In genomic region chr6:36290668-36291620, GRCh38 we compare ENCODE assay signal across 13 cellular contexts. TPM values are rescaled to one million over a fixed set of nuclear protein-coding genes. Genes with fewer than 3 reads are reported as not detected.
A peak's percentile ranks its signal among the peaks of the same experiment; 100 is the strongest.
DNase-seq lines count a peak whose midpoint lies in the region; ATAC-seq, FAIRE-seq and TF ChIP-seq lines count a peak whose summit lies in the region.
"Had no signal": no experiment of that assay in that cellular context is flagged by ENCODE, and none has a peak within 500 bp of the region (broad histone marks: within the 10 kb centered on the region; RNA-seq: fewer than 3 reads in every experiment).

No MANE protein-coding gene starts in this region.

- H3K4me1 Mint-ChIP-seq in activated CD8-positive, alpha-beta T cell treated with anti-CD3 and anti-CD28 coated beads for 36 hours (ENCODE audit: low read depth) = peaks cover 7% of the 10 kb centered on the region
- peaks cover 14% of the 10 kb centered on the region for H3K4me1 Mint-ChIP-seq in activated CD8-positive, alpha-beta T cell treated with anti-CD3 and anti-CD28 coated beads, Interleukin-2, amount 10 ng/mL, durations not matched to agents 7 days and 5 days (ENCODE audit: low read depth)

- ATAC-seq in activated CD8-positive, alpha-beta T cell treated with anti-CD3 and anti-CD28 coated beads for 36 hours = no peak
- ATAC-seq in activated CD8-positive, alpha-beta T cell treated with anti-CD3 and anti-CD28 coated beads, Interleukin-2, amount 10 ng/mL, durations not matched to agents 7 days and 5 days = no peak
- ATAC-seq in GM21723 (IDR thresholded peaks at IDR 0.05; ENCODE audit: unreplicated experiment) = no peak

- CTCF ChIA-PET in activated CD8-positive, alpha-beta T cell treated with anti-CD3 and anti-CD28 coated beads for 36 hours (lab: Charles Lee) = interaction anchor here (1.0 to 5.0 kb wide), 2 partner anchors 10 to 11 kb away, joined by 3 to 25 read pairs; no protein-coding TSS in a partner anchor
- CTCF ChIA-PET in activated CD8-positive, alpha-beta T cell treated with anti-CD3 and anti-CD28 coated beads, Interleukin-2, amount 10 ng/mL, durations not matched to agents 7 days and 5 days (lab: Charles Lee) = interaction anchor here (1.1 to 5.5 kb wide), 3 partner anchors 8 to 50 kb away, joined by 3 to 38 read pairs (median 3); no protein-coding TSS in a partner anchor

- H3K27me3 Mint-ChIP-seq in activated CD8-positive, alpha-beta T cell treated with anti-CD3 and anti-CD28 coated beads for 36 hours = peaks cover 4% of the 10 kb centered on the region
- H3K27me3 Mint-ChIP-seq in activated CD8-positive, alpha-beta T cell treated with anti-CD3 and anti-CD28 coated beads, Interleukin-2, amount 10 ng/mL, durations not matched to agents 7 days and 5 days (ENCODE audit: low read depth) = peaks cover 12% of the 10 kb centered on the region

- H3K36me3 ChIP-seq in small intestine (ENCODE audit: control insufficient read depth in 2 of 2, insufficient read depth in 2 of 2, low read length in 2 of 2) = no peaks in the 10 kb centered on the region

- WGBS in small intestine, 3 donors = 19 to 46% (median 31%) methylated on average over 20 to 23 of the region's 23 CpGs

- POLR2A ChIA-PET in activated CD8-positive, alpha-beta T cell treated with anti-CD3 and anti-CD28 coated beads for 36 hours (lab: Charles Lee) = no interaction called here
- POLR2A ChIA-PET in activated CD8-positive, alpha-beta T cell treated with anti-CD3 and anti-CD28 coated beads, Interleukin-2, amount 10 ng/mL, durations not matched to agents 7 days and 5 days (lab: Charles Lee) = interaction anchor here (1.3 kb wide), 1 partner anchor 9 kb away, joined by 4 read pairs; no protein-coding TSS in a partner anchor

- no peak overlapping the region for H3K27ac Mint-ChIP-seq in activated CD8-positive, alpha-beta T cell treated with anti-CD3 and anti-CD28 coated beads for 36 hours
- H3K27ac Mint-ChIP-seq in activated CD8-positive, alpha-beta T cell treated with anti-CD3 and anti-CD28 coated beads, Interleukin-2, amount 10 ng/mL, durations not matched to agents 7 days and 5 days = no peak overlapping the region

- intact Hi-C loops in activated CD8-positive, alpha-beta T cell treated with anti-CD3 and anti-CD28 coated beads for 36 hours (cut with micrococcal nuclease) = no loop called here

- no peak for FAIRE-seq in small intestine (lab: Jason Lieb, UNC)

- H3K36me3 Mint-ChIP-seq in activated CD8-positive, alpha-beta T cell treated with anti-CD3 and anti-CD28 coated beads for 36 hours (ENCODE audit: low read depth) = no peaks in the 10 kb centered on the region
- no peaks in the 10 kb centered on the region for H3K36me3 Mint-ChIP-seq in activated CD8-positive, alpha-beta T cell treated with anti-CD3 and anti-CD28 coated beads, Interleukin-2, amount 10 ng/mL, durations not matched to agents 7 days and 5 days (ENCODE audit: low read depth)

- no peaks in the 10 kb centered on the region for H3K27me3 ChIP-seq in small intestine (ENCODE audit: control insufficient read depth in 2 of 2, insufficient read depth in 2 of 2, low read length in 2 of 2)

- H3K27ac ChIP-seq in small intestine (ENCODE audit: low read depth in 1 of 2, low read length in 1 of 2) = peak overlapping the region; percentile 72 to 77

- peak; percentile 6 for DNase-seq in activated CD8-positive, alpha-beta T cell treated with anti-CD3 and anti-CD28 coated beads for 36 hours
- DNase-seq in activated CD8-positive, alpha-beta T cell treated with anti-CD3 and anti-CD28 coated beads, Interleukin-2, amount 10 ng/mL, durations not matched to agents 7 days and 5 days = no peak
- peak; percentile 94 for DNase-seq in SIG-M5 treated with dmso at 0.1 percent for 504 hours (lab: John Stamatoyannopoulos, UW; ENCODE audit: unreplicated experiment)
- DNase-seq in fibroblast of the aortic adventitia (ENCODE audit: low read depth) = peak; percentile 40
- DNase-seq in small intestine = peak; percentile 96
- DNase-seq in activated CD4-positive, alpha-beta T cell treated with anti-CD3 and anti-CD28 coated beads, Interleukin-2, amount 50 U/mL, for 4 hours = no peak
- no peak for DNase-seq in iPS-NIHi7 (ENCODE audit: extremely low spot score)
- DNase-seq: 8988T; activated CD4-positive, CD25-positive, alpha-beta regulatory T cell; activated gamma-delta T cell treated with Interleukin-2 at 50 U/mL for 16 hours; NCI-H526 treated with DMSO at 0.1 percent for 48 hours; nucleus accumbens had no signal

- no peak overlapping the region for H3K4me3 Mint-ChIP-seq in activated CD8-positive, alpha-beta T cell treated with anti-CD3 and anti-CD28 coated beads for 36 hours
- no peak overlapping the region for H3K4me3 Mint-ChIP-seq in activated CD8-positive, alpha-beta T cell treated with anti-CD3 and anti-CD28 coated beads, Interleukin-2, amount 10 ng/mL, durations not matched to agents 7 days and 5 days

- no peak for TF ChIP-seq CTCF in activated CD8-positive, alpha-beta T cell treated with anti-CD3 and anti-CD28 coated beads for 36 hours (IDR thresholded peaks at IDR 0.05)
- no peak for TF ChIP-seq CTCF in fibroblast of the aortic adventitia (IDR thresholded peaks at IDR 0.05; ENCODE audit: insufficient read depth, low read length)

- no peaks in the 10 kb centered on the region for H3K9me3 Mint-ChIP-seq in activated CD8-positive, alpha-beta T cell treated with anti-CD3 and anti-CD28 coated beads for 36 hours
- H3K9me3 Mint-ChIP-seq in activated CD8-positive, alpha-beta T cell treated with anti-CD3 and anti-CD28 coated beads, Interleukin-2, amount 10 ng/mL, durations not matched to agents 7 days and 5 days (ENCODE audit: insufficient read depth) = no peaks in the 10 kb centered on the region

- H3K9me3 ChIP-seq in small intestine (ENCODE audit: control insufficient read depth, low read depth) = no peaks in the 10 kb centered on the region

- H3K4me3 ChIP-seq in fibroblast of the aortic adventitia (ENCODE audit: low read depth, low read length) (no peak overlapping the region), small intestine (ENCODE audit: low read depth in 1 of 2, low read length in 2 of 2) (no peak overlapping the region)

- peaks cover 0 to 7% of the 10 kb centered on the region in 2 donors for H3K4me1 ChIP-seq in small intestine (ENCODE audit: control insufficient read depth in 2 of 2, insufficient read depth in 1 of 2, low read depth in 1 of 2, low read length in 1 of 2)

RNA-seq across cellular contexts. Expression of gene PNPLA1, which starts 21.1 kb away (rescaled TPM):
- not detected for total RNA-seq in activated CD8-positive, alpha-beta T cell treated with anti-CD3 and anti-CD28 coated beads for 36 hours
- total RNA-seq in activated CD8-positive, alpha-beta T cell treated with anti-CD3 and anti-CD28 coated beads, Interleukin-2, amount 10 ng/mL, durations not matched to agents 7 days and 5 days = not detected
- 0.09 TPM in 1 of 2 replicates, not detected in the other for total RNA-seq in fibroblast of the aortic adventitia (ENCODE audit: low replicate concordance)
- polyA plus RNA-seq in small intestine = 1 to 10 TPM in 2 of 3 donors, under 1 TPM in 1; 0.55 to 2.7 (median 1.3) TPM

RNA-seq across cellular contexts. Expression of gene BNIP5, which starts 45.7 kb away (rescaled TPM):
- total RNA-seq in activated CD8-positive, alpha-beta T cell treated with anti-CD3 and anti-CD28 coated beads for 36 hours = not detected
- not detected for total RNA-seq in activated CD8-positive, alpha-beta T cell treated with anti-CD3 and anti-CD28 coated beads, Interleukin-2, amount 10 ng/mL, durations not matched to agents 7 days and 5 days
- not detected in 2 replicates for total RNA-seq in fibroblast of the aortic adventitia (ENCODE audit: low replicate concordance)
- 10 to 100 TPM in 2 of 3 donors, 1 to 10 TPM in 1; 2.6 to 26.7 (median 17.2) TPM for polyA plus RNA-seq in small intestine

Comparison
In these comparisons a context has a peak if more than half of its experiments do, and no peak if none do; other contexts are left out.
1. DNase-seq: peak in activated CD8-positive, alpha-beta T cell treated with anti-CD3 and anti-CD28 coated beads for 36 hours (single experiment), SIG-M5 treated with dmso at 0.1 percent for 504 hours (single experiment), fibroblast of the aortic adventitia (single experiment) and small intestine (single experiment); none in activated CD8-positive, alpha-beta T cell treated with anti-CD3 and anti-CD28 coated beads, Interleukin-2, amount 10 ng/mL, durations not matched to agents 7 days and 5 days (single experiment), activated CD4-positive, alpha-beta T cell treated with anti-CD3 and anti-CD28 coated beads, Interleukin-2, amount 50 U/mL, for 4 hours (0 of 2) and iPS-NIHi7 (single experiment).